8 cellular contexts compared by ENCODE assay signal in the genomic region with DNA sequence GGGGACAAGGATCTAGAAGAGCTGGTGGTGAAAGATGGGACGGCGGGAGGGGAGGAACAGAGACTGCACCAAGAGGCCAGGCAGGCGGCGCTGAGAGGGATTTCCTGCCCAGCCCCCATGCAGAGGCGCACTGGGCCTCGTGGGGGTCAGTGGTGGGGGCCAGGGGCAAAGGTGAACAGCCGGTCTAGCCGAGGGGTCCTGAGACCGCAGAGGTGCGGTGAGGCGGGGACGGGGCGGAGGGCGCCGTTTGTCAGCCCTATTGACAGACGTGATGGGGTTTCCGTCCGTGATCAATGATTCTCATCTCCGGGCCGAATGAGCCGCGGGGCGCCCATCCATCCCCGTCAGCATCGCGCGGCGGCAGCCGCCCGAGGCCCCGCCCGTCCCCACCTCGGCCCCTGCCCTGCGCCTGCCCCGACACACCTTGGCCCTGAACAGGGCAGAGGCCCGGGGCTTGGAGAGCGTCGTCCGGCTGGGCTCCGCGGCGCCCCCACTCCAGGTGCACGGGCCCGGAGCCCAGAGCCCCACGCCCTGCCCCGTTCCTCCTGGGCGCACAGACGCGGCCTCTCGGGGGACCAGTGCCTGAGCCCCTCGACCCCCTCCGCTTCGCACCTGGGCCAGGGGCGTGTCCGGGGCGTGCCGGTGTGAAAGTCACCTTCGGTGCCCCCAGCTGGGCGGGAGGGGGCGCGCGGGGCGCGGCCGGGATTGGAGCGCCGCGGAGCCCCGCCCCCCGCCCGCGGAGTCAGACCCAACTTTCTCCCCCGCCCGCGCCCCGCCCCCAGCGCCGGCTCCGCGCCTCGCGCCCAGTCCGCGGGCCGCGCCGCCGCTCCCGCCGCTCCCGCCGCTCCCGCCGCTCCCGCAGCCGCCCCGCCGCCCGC. TPM values are rescaled to one million over a fixed set of nuclear protein-coding genes. Genes with fewer than 3 reads are reported as not detected.
DNase-seq lines count a peak whose midpoint lies in the region; ATAC-seq lines count a peak whose summit lies in the region.

Gene NXPH4, plus strand, starts transcription at position 781 of the 878 bp plus-strand sequence. CDS start 176 bp downstream, outside the sequence.

- H3K36me3 Mint-ChIP-seq in activated CD4-positive, alpha-beta T cell treated with anti-CD3 and anti-CD28 coated beads, Interleukin-2, amount 10 ng/mL, durations not matched to agents 24 days and 14 days (ENCODE audit: low read depth) = no peaks in the 10 kb centered on the region

- intact Hi-C loops in activated CD4-positive, alpha-beta T cell treated with anti-CD3 and anti-CD28 coated beads, Interleukin-2, amount 10 ng/mL, durations not matched to agents 24 days and 14 days (cut with micrococcal nuclease) = no loop called here

- peaks cover 31% of the 10 kb centered on the region for H3K4me1 Mint-ChIP-seq in activated CD4-positive, alpha-beta T cell treated with anti-CD3 and anti-CD28 coated beads, Interleukin-2, amount 10 ng/mL, durations not matched to agents 24 days and 14 days

- H3K4me1 ChIP-seq in ES-I3 (ENCODE audit: insufficient read depth, low read length) (peaks cover 25% of the 10 kb centered on the region), endocrine pancreas (ENCODE audit: control insufficient read depth, insufficient read depth, low read length) (no peaks in the 10 kb centered on the region), neuron (ENCODE audit: insufficient read depth, low read length) (peaks cover 32% of the 10 kb centered on the region)

- H3K27me3 Mint-ChIP-seq in activated CD4-positive, alpha-beta T cell treated with anti-CD3 and anti-CD28 coated beads, Interleukin-2, amount 10 ng/mL, durations not matched to agents 24 days and 14 days = peaks cover 63% of the 10 kb centered on the region

- H3K4me3 Mint-ChIP-seq in activated CD4-positive, alpha-beta T cell treated with anti-CD3 and anti-CD28 coated beads, Interleukin-2, amount 10 ng/mL, durations not matched to agents 24 days and 14 days = peak within 1 kb of the TSS; percentile 86

- no peak for ATAC-seq in GM19467 (IDR thresholded peaks at IDR 0.05; ENCODE audit: unreplicated experiment)
- no peak for ATAC-seq in GM18858 (IDR thresholded peaks at IDR 0.05; ENCODE audit: unreplicated experiment)

- H3K27me3 ChIP-seq in endocrine pancreas (ENCODE audit: control insufficient read depth, insufficient read depth, low read length) (peaks cover 8% of the 10 kb centered on the region), neuron (ENCODE audit: insufficient read depth, low read length) (peaks cover 56% of the 10 kb centered on the region)

- no peaks in the 10 kb centered on the region for H3K9me3 ChIP-seq in ES-I3 (ENCODE audit: control insufficient read depth, insufficient read depth, low read length)
- no peaks in the 10 kb centered on the region for H3K9me3 ChIP-seq in endocrine pancreas (ENCODE audit: control insufficient read depth, low read length)
- H3K9me3 ChIP-seq in neuron (ENCODE audit: low read length) = no peaks in the 10 kb centered on the region

- DNase-seq in HuH-7.5 (ENCODE audit: low spot score) = peak; percentile 88
- peak; percentile 88 for DNase-seq in activated CD4-positive, alpha-beta T cell treated with anti-CD3 and anti-CD28 coated beads, Interleukin-2, amount 10 ng/mL, durations not matched to agents 24 days and 14 days
- no peak for DNase-seq in NCI-H2107 (lab: John Stamatoyannopoulos, UW)

- no peak within 1 kb of the TSS for H2AFZ ChIP-seq in neuron (ENCODE audit: low read depth, low read length)

- no peaks in the 10 kb centered on the region for H3K9me3 Mint-ChIP-seq in activated CD4-positive, alpha-beta T cell treated with anti-CD3 and anti-CD28 coated beads, Interleukin-2, amount 10 ng/mL, durations not matched to agents 24 days and 14 days

- H3K4me3 ChIP-seq in endocrine pancreas (ENCODE audit: control insufficient read depth, insufficient read depth, low read length) (no peak within 1 kb of the TSS), neuron (ENCODE audit: low read length) (peak within 1 kb of the TSS; percentile 23)

- H3K9ac ChIP-seq in ES-I3 (ENCODE audit: low read depth, low read length) (peak within 1 kb of the TSS; percentile 38; the same call in 1 of the 2 replicates), endocrine pancreas (ENCODE audit: control insufficient read depth, insufficient read depth, low read length) (peak within 1 kb of the TSS; percentile 5)

- H3K27ac Mint-ChIP-seq in activated CD4-positive, alpha-beta T cell treated with anti-CD3 and anti-CD28 coated beads, Interleukin-2, amount 10 ng/mL, durations not matched to agents 24 days and 14 days = peak within 1 kb of the TSS; percentile 51

- H3K36me3 ChIP-seq in ES-I3 (ENCODE audit: insufficient read depth, low read length) (peaks cover 2% of the 10 kb centered on the region; the same call in 1 of the 2 replicates), endocrine pancreas (ENCODE audit: control insufficient read depth, insufficient read depth, low read length) (no peaks in the 10 kb centered on the region), neuron (ENCODE audit: insufficient read depth, low read length) (peaks cover 6% of the 10 kb centered on the region)

RNA-seq across cellular contexts. Expression of gene NXPH4, which starts in this region (rescaled TPM):
- 0.47 and 0.73 TPM in 2 replicates for total RNA-seq in activated CD4-positive, alpha-beta T cell treated with anti-CD3 and anti-CD28 coated beads, Interleukin-2, amount 10 ng/mL, durations not matched to agents 24 days and 14 days

Comparison
In these comparisons a context has a peak if more than half of its experiments do, and no peak if none do; other contexts are left out.
1. Peak in DNase-seq in activated CD4-positive, alpha-beta T cell treated with anti-CD3 and anti-CD28 coated beads, Interleukin-2, amount 10 ng/mL, durations not matched to agents 24 days and 14 days; RNA of the gene not detected or under 1 TPM.